ENCODE assay signal across 8 cellular contexts in genomic region chr13:95536629-95537241, GRCh38. TPM values are rescaled to one million over a fixed set of nuclear protein-coding genes. Genes with fewer than 3 reads are reported as not detected.
DNase-seq lines count a peak whose midpoint lies in the region; ATAC-seq, FAIRE-seq and TF ChIP-seq lines count a peak whose summit lies in the region.

No MANE protein-coding gene starts in this region.

- TF ChIP-seq POLR2A in H54 (IDR thresholded peaks at IDR 0.05; ENCODE audit: low read depth, low read length) = no peak

- peaks cover 9% of the 10 kb centered on the region for H3K4me1 Mint-ChIP-seq in stimulated activated effector memory CD8-positive, alpha-beta T cell treated with anti-CD3 and anti-CD28 coated beads, Interleukin-12 subunit alpha, Interleukin-12 subunit beta, amount 100 ng/mL, for 72 hours

- CTCF ChIA-PET in AG04449 (lab: Yijun Ruan, JAX) = interaction anchor here (0.6 to 4.5 kb wide), 25 partner anchors 9 to 444 kb away, joined by 3 to 57 read pairs (median 4); no protein-coding TSS in a partner anchor

- H3K9me3 Mint-ChIP-seq in stimulated activated effector memory CD8-positive, alpha-beta T cell treated with anti-CD3 and anti-CD28 coated beads, Interleukin-12 subunit alpha, Interleukin-12 subunit beta, amount 100 ng/mL, for 72 hours = no peaks in the 10 kb centered on the region

- H3K36me3 Mint-ChIP-seq in stimulated activated effector memory CD8-positive, alpha-beta T cell treated with anti-CD3 and anti-CD28 coated beads, Interleukin-12 subunit alpha, Interleukin-12 subunit beta, amount 100 ng/mL, for 72 hours = no peaks in the 10 kb centered on the region

- H3K4me1 ChIP-seq in foreskin keratinocyte (no peaks in the 10 kb centered on the region), aorta (ENCODE audit: control insufficient read depth in 1 of 2, insufficient read depth in 2 of 2, low read length in 2 of 2) (peaks cover 0 to 4% of the 10 kb centered on the region in 2 donors)

- intact Hi-C loops in aorta (cut with DNase I) = loop anchor here in 1 of 2 donors (10.0 kb wide), 1 partner anchor 298 kb away; no protein-coding TSS in a partner anchor

- no peak overlapping the region for H3K4me3 Mint-ChIP-seq in stimulated activated effector memory CD8-positive, alpha-beta T cell treated with anti-CD3 and anti-CD28 coated beads, Interleukin-12 subunit alpha, Interleukin-12 subunit beta, amount 100 ng/mL, for 72 hours

- H3K27me3 ChIP-seq in foreskin keratinocyte = peaks cover 6% of the 10 kb centered on the region
- no peaks in the 10 kb centered on the region for H3K27me3 ChIP-seq in aorta (ENCODE audit: control insufficient read depth in 1 of 2, insufficient read depth in 2 of 2, low read length in 1 of 2)

- H3K27ac ChIP-seq in foreskin keratinocyte = no peak overlapping the region
- no peak overlapping the region for H3K27ac ChIP-seq in aorta (ENCODE audit: low read depth in 1 of 2, low read length in 2 of 2)

- WGBS in aorta, 2 donors = 17 to 19% methylated on average over 6 of the region's 6 CpGs

- peak; percentile 89 for FAIRE-seq in H54 (lab: Jason Lieb, UNC)

- H3K9me3 ChIP-seq in aorta (ENCODE audit: control insufficient read depth, low read length) = no peaks in the 10 kb centered on the region

- no peak overlapping the region for H3K27ac Mint-ChIP-seq in stimulated activated effector memory CD8-positive, alpha-beta T cell treated with anti-CD3 and anti-CD28 coated beads, Interleukin-12 subunit alpha, Interleukin-12 subunit beta, amount 100 ng/mL, for 72 hours

- ATAC-seq in foreskin keratinocyte (no peak), GM21528 (IDR thresholded peaks at IDR 0.05; ENCODE audit: low FRiP score, unreplicated experiment) (no peak), aorta (ENCODE audit: low FRiP score) (no peak), GM21576 (IDR thresholded peaks at IDR 0.05; ENCODE audit: unreplicated experiment) (no peak)
- ATAC-seq in stimulated activated effector memory CD8-positive, alpha-beta T cell treated with anti-CD3 and anti-CD28 coated beads, Interleukin-12 subunit alpha, Interleukin-12 subunit beta, amount 100 ng/mL, for 72 hours = no peak

- DNase-seq in AG04449 (ENCODE audit: low read depth, low spot score) (no peak), H54 (ENCODE audit: insufficient read length, low spot score) (no peak), RPMI7951 (ENCODE audit: low read depth) (peak; percentile 28), foreskin keratinocyte (peak in 1 of 2 donors; percentile 23), aorta (no peak)
- no peak for DNase-seq in stimulated activated effector memory CD8-positive, alpha-beta T cell treated with anti-CD3 and anti-CD28 coated beads, Interleukin-12 subunit alpha, Interleukin-12 subunit beta, amount 100 ng/mL, for 72 hours (ENCODE audit: low spot score in 2 of 2)

- POLR2A ChIA-PET in AG04449 (lab: Yijun Ruan, JAX) = no interaction called here

- no peaks in the 10 kb centered on the region for H3K36me3 ChIP-seq in aorta (ENCODE audit: control insufficient read depth in 1 of 2, insufficient read depth in 2 of 2, low read length in 1 of 2)

- H3K4me3 ChIP-seq in AG04449 (ENCODE audit: low read depth, low read length) (no peak overlapping the region), aorta (ENCODE audit: low read length in 2 of 2) (no peak overlapping the region)

- peak; percentile 4 for TF ChIP-seq CTCF in AG04449 (IDR thresholded peaks at IDR 0.05; ENCODE audit: insufficient read depth, low read length, missing control alignments)
- TF ChIP-seq CTCF in foreskin keratinocyte (conservative IDR thresholded peaks at IDR 0.05) = peak; percentile 67

RNA-seq across cellular contexts. Expression of gene CLDN10, which starts 15.8 kb away (rescaled TPM):
- not detected in 2 replicates for total RNA-seq in RPMI7951 (2014; rRNA removed; shearing (Covaris generic))
- total RNA-seq in foreskin keratinocyte = not detected in 2 replicates
- not detected in 2 replicates for polyA plus RNA-seq in foreskin keratinocyte
- under 1 TPM in 1 of 2 donors, not detected in 1; 0.66 TPM for total RNA-seq in aorta
- polyA plus RNA-seq in aorta = under 1 TPM; 0.56 to 0.63 TPM
